In the genomic region with DNA sequence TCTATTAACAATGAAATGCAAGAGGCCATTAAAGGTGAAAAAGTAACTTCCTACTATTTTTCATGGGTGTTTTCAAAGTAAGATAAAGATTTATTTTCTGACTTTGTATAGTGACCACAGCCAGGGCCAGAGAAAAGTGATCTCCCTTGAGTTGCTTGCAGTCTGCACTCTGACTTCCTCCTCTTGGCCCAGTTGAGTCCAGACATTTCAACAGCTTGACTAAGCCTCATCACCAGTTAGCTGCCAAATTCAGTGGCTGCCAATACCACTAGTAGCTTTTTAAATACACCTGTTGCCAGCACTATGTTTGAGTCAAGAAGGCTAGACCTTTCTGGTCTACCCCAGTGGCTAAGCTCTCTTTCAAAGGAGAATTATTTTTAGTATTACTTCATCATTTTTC, we compare ENCODE assay signal across 1 cellular context.
TF ChIP-seq lines count a peak whose summit lies in the region.

No MANE protein-coding gene starts in this region.

TF ChIP-seq in endothelial cell of umbilical vein, 7 proteins besides CTCF, POLR2A, EP300 and RAD21:
- TF ChIP-seq, protein P1, sequence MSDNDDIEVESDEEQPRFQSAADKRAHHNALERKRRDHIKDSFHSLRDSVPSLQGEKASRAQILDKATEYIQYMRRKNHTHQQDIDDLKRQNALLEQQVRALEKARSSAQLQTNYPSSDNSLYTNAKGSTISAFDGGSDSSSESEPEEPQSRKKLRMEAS (IDR thresholded peaks at IDR 0.05; ENCODE audit: insufficient read depth, insufficient read length), result no peak
- TF ChIP-seq POLR2AphosphoS5 (IDR thresholded peaks at IDR 0.05; ENCODE audit: insufficient read depth, low read depth, low read length) (peak; percentile 53), GATA2 (IDR thresholded peaks at IDR 0.05; ENCODE audit: insufficient read depth, insufficient read length, low read depth, low read length) (peak; percentile 88), FOS (IDR thresholded peaks at IDR 0.05; ENCODE audit: borderline replicate concordance, insufficient read depth, low read length) (peak; percentile 54)
